1 cellular context compared by ENCODE assay signal in the genomic region with DNA sequence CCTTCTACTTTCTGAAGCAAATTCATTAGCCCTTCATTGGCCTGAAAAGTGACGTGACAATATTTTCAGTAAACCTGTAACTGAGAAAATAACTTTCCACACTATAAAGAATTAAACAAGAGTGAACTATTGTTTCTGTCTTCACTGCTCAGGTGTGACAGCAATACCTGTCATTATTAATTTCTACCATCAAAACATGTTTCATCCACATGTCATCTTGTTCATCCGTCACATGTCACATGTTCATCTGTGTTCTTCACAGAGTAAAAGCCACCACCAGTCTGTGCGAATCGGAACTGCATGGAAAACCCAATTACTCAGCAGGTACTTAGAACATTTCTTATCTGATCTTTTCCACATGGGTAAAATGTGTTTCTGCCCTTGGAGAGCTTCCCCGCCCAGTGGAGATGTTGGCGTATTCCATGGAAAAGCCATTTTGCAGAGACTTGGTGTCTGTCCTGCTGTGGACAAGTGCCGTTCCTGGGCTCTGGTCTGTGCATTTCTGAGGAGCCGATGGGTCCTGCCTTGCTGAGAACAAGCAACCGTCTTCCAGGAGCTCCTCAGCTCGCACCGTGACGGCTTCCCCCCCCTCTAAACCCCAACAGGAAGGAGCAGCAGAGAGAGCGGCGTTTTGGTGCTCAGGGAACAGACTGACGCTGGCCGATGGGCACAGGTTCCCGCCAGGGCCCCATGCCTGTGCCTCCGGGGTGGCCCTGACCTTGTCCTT.
TF ChIP-seq lines count a peak whose summit lies in the region.

No MANE protein-coding gene starts in this region.

TF ChIP-seq in IMR-90, 13 proteins besides CTCF, POLR2A, EP300 and RAD21 (continued from another document):
- TF ChIP-seq, protein P1, sequence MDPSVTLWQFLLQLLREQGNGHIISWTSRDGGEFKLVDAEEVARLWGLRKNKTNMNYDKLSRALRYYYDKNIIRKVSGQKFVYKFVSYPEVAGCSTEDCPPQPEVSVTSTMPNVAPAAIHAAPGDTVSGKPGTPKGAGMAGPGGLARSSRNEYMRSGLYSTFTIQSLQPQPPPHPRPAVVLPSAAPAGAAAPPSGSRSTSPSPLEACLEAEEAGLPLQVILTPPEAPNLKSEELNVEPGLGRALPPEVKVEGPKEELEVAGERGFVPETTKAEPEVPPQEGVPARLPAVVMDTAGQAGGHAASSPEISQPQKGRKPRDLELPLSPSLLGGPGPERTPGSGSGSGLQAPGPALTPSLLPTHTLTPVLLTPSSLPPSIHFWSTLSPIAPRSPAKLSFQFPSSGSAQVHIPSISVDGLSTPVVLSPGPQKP (IDR thresholded peaks at IDR 0.05; ENCODE audit: borderline replicate concordance, low read depth, low read length) = no peak
- TF ChIP-seq CHD1 (IDR thresholded peaks at IDR 0.05; ENCODE audit: low read depth, low read length) (no peak), MAFK (IDR thresholded peaks at IDR 0.05; ENCODE audit: low read depth, low read length) (no peak), BHLHE40 (IDR thresholded peaks at IDR 0.05; ENCODE audit: low read depth, low read length) (no peak), RFX5 (IDR thresholded peaks at IDR 0.05; ENCODE audit: low read depth, low read length) (no peak), SMC3 (IDR thresholded peaks at IDR 0.05; ENCODE audit: low read depth, low read length) (no peak), CEBPB (IDR thresholded peaks at IDR 0.05; ENCODE audit: low read depth, low read length) (no peak), MAZ (IDR thresholded peaks at IDR 0.05; ENCODE audit: borderline replicate concordance, low read depth, low read length) (no peak), RCOR1 (IDR thresholded peaks at IDR 0.05; ENCODE audit: insufficient replicate concordance, low read length) (no peak)
